In the genomic region with DNA sequence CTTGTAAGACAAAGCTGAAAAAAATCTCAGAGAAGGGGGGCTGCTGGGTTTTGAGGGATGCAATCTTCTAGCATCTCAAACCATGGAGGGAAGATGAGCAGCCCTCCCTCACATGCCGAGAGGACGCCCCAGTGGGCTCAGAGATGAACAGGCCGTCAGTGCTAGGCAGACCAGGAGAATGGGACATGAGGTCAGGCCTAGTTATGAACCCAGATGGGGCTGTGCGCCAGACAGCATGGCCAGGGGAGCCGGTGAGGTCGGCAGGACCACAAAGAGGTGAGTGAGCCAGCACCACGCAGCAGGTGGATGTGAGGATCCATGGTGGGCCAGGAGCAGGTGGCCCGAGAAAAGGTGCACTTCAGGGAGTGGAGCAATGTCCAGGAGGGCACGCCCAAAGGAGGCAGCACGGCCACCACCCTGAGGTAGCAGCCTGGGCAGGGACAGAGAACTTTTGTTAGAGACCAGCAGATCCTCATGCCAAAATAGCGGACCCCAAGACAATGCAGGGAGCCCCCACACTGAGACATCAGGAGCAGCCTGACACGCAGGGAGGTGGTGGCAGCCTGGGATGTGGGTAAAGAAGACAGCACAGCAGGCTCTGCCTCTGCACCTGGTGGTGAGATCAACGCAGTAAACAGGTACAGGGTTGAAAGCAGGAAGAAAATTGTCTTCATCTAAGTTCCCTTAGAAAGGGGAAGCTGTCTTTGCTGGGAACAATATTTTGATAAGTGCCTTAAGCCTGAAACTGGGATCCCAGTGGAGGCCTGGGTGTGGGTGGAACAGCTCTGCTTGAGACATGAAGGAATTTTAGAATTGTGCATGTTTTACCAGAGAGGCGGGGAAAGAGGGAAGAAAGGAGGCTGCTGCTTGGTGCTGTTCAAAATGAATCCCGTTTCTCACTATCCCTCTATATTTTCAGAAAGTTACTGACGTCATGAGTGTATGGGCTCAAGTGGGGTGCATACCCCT, we compare ENCODE assay signal across 17 cellular contexts. TPM values are rescaled to one million over a fixed set of nuclear protein-coding genes. Genes with fewer than 3 reads are reported as not detected.
A peak's percentile ranks its signal among the peaks of the same experiment; 100 is the strongest.
DNase-seq lines count a peak whose midpoint lies in the region; ATAC-seq and TF ChIP-seq lines count a peak whose summit lies in the region.
"Had no signal": no experiment of that assay in that cellular context is flagged by ENCODE, and none has a peak within 500 bp of the region (broad histone marks: within the 10 kb centered on the region; RNA-seq: fewer than 3 reads in every experiment).

No MANE protein-coding gene starts in this region.

- peaks cover 2% of the 10 kb centered on the region for H3K36me3 Mint-ChIP-seq in glutamatergic neuron (ENCODE audit: unreplicated experiment)

- H4K20me1 ChIP-seq in BLaER1, result peaks cover 9% of the 10 kb centered on the region

- H3K36me3 ChIP-seq in BLaER1 (peaks cover 45% of the 10 kb centered on the region), HEK293 (ENCODE audit: control insufficient read depth in 2 of 2, insufficient read depth in 1 of 2, low read length in 2 of 2) (peaks cover 0 to 20% of the 10 kb centered on the region in 2 experiments; a peak in 2 of 3 replicates)

- peaks cover under 1% of the 10 kb centered on the region for H3K9me3 ChIP-seq in BLaER1
- no peaks in the 10 kb centered on the region for H3K9me3 ChIP-seq in HEK293 (ENCODE audit: control insufficient read depth, insufficient read depth, low read depth, low read length)
- H3K9me3 ChIP-seq: BE2C, SJCRH30 had no signal

- H3K4me2 ChIP-seq in BLaER1, result peak overlapping the region; percentile 83
- H3K4me2 ChIP-seq: KMS-11, PC-9 had no signal

- no peak for DNase-seq in glutamatergic neuron
- peak; percentile 17 for DNase-seq in putamen (ENCODE audit: low spot score)
- no peak for DNase-seq in iPS-NIHi11 (ENCODE audit: low spot score)
- no peak for DNase-seq in DMS53 (lab: John Stamatoyannopoulos, UW)
- DNase-seq: BE2C; CD4-positive, alpha-beta memory T cell; DMS79; MV-4-11; NCI-H187 treated with DMSO at 0.1 percent for 48 hours; NCI-H226; NCI-H524 treated with DMSO at 0.1 percent for 48 hours; PC-9; SJCRH30 had no signal

- H3K27ac Mint-ChIP-seq in glutamatergic neuron (ENCODE audit: unreplicated experiment), result no peak overlapping the region

- POLR2A ChIA-PET in HEK293 (lab: Yijun Ruan, JAX), result no interaction called here

- CTCF ChIA-PET in HEK293 (lab: Yijun Ruan, JAX), result interaction anchor here (0.9 kb wide), 1 partner anchor 98 kb away, joined by 7 read pairs; no protein-coding TSS in a partner anchor

- H3K4me3 Mint-ChIP-seq in glutamatergic neuron (ENCODE audit: unreplicated experiment), result peak overlapping the region; percentile 40
- H3K4me3 Mint-ChIP-seq: CD4-positive, alpha-beta memory T cell had no signal

- peaks cover 4% of the 10 kb centered on the region for H3K27me3 Mint-ChIP-seq in glutamatergic neuron (ENCODE audit: unreplicated experiment)
- H3K27me3 Mint-ChIP-seq: CD4-positive, alpha-beta memory T cell had no signal

- H3K27ac ChIP-seq in BLaER1 (peak overlapping the region; percentile 57; the same call in 1 of the 2 replicates), HEK293 (ENCODE audit: extremely low read depth, low read depth, low read length) (no peak overlapping the region)
- H3K27ac ChIP-seq: KMS-11, PC-9, SJCRH30 had no signal

- no peak for ATAC-seq in GM18909 (IDR thresholded peaks at IDR 0.05; ENCODE audit: poor library complexity, unreplicated experiment)

- peaks cover 24% of the 10 kb centered on the region for H3K4me1 Mint-ChIP-seq in glutamatergic neuron (ENCODE audit: low read depth, unreplicated experiment)

- H3K9me3 Mint-ChIP-seq in glutamatergic neuron (ENCODE audit: unreplicated experiment), result peaks cover 7% of the 10 kb centered on the region

- H3K4me1 ChIP-seq in BLaER1 (peaks cover 52% of the 10 kb centered on the region), HEK293 (ENCODE audit: control insufficient read depth, insufficient read depth, low read length) (no peaks in the 10 kb centered on the region)

- H3K27me3 ChIP-seq in BLaER1, result no peaks in the 10 kb centered on the region
- H3K27me3 ChIP-seq: BE2C, SJCRH30 had no signal

- TF ChIP-seq CTCF in HEK293 (tag by site-specific recombination; IDR thresholded peaks at IDR 0.05), result no peak
- TF ChIP-seq CTCF in glutamatergic neuron (IDR thresholded peaks at IDR 0.05; ENCODE audit: partially characterized antibody, unreplicated experiment), result no peak

- H3K4me3 ChIP-seq in BLaER1 (no peak overlapping the region), HEK293 (ENCODE audit: low read depth, low read length) (no peak overlapping the region)
- H3K4me3 ChIP-seq: PC-9, SJCRH30 had no signal

- no peak overlapping the region for H3K9ac ChIP-seq in BLaER1
- H3K9ac ChIP-seq: KMS-11 had no signal

TF ChIP-seq in HEK293, 187 proteins besides CTCF, POLR2A, EP300 and RAD21:
- TF ChIP-seq MYNN (tag by site-specific recombination; IDR thresholded peaks at IDR 0.05; ENCODE audit: borderline replicate concordance) (peak; percentile 83), ZSCAN16 (tag by site-specific recombination; IDR thresholded peaks at IDR 0.05) (no peak)
TF ChIP-seq in HEK293: peak in this region for 1.

RNA-seq across cellular contexts. Expression of a gene that starts 17.8 kb away (rescaled TPM):
- total RNA-seq in glutamatergic neuron (ENCODE audit: unreplicated experiment), result 103 TPM

RNA-seq across cellular contexts. Expression of a gene that starts 19.7 kb away (rescaled TPM):
- total RNA-seq in glutamatergic neuron (ENCODE audit: unreplicated experiment), result not detected

RNA-seq across cellular contexts. Expression of a gene that starts 37.6 kb away (rescaled TPM):
- total RNA-seq in glutamatergic neuron (ENCODE audit: unreplicated experiment), result 26.4 TPM

RNA-seq across cellular contexts. Expression of a gene that starts 46.9 kb away (rescaled TPM):
- 5.9 TPM for total RNA-seq in glutamatergic neuron (ENCODE audit: unreplicated experiment)
- total RNA-seq: PC-9 had no signal
